ENCODE assay signal across 21 cellular contexts in genomic region chr3:128360243-128360642, GRCh38.
A peak's percentile ranks its signal among the peaks of the same experiment; 100 is the strongest.
DNase-seq lines count a peak whose midpoint lies in the region; ATAC-seq, FAIRE-seq and TF ChIP-seq lines count a peak whose summit lies in the region.
"Had no signal": no experiment of that assay in that cellular context is flagged by ENCODE, and none has a peak within 500 bp of the region (broad histone marks: within the 10 kb centered on the region; RNA-seq: fewer than 3 reads in every experiment).

No MANE protein-coding gene starts in this region.

- H3K4me1 Mint-ChIP-seq in mesothelial cell of epicardium: peaks cover 54% of the 10 kb centered on the region
- no peaks in the 10 kb centered on the region for H3K4me1 Mint-ChIP-seq in natural killer cell treated with Interleukin-12 subunit alpha and Interleukin-12 subunit beta and Interleukin-15 and Interleukin-18, amount 100 ng/mL, for 72 hours (ENCODE audit: low read depth in 2 of 2)
- H3K4me1 Mint-ChIP-seq: CD14-positive monocyte had no signal

- H3K9me3 ChIP-seq in A549: no peaks in the 10 kb centered on the region

- H3K27ac Mint-ChIP-seq in mesothelial cell of epicardium: peak overlapping the region; percentile 30
- no peak overlapping the region for H3K27ac Mint-ChIP-seq in natural killer cell treated with Interleukin-12 subunit alpha and Interleukin-12 subunit beta and Interleukin-15 and Interleukin-18, amount 100 ng/mL, for 72 hours
- H3K27ac Mint-ChIP-seq: CD14-positive monocyte had no signal

- H3K4me2 ChIP-seq in A549: peak overlapping the region; percentile 52; the same call in 2 of the 3 replicates

- no peak for TF ChIP-seq RAD21 in A549 (conservative IDR thresholded peaks at IDR 0.05 in 1 of 2, IDR thresholded peaks at IDR 0.05 in 1 of 2)

- peaks cover 3% of the 10 kb centered on the region for H3K36me3 Mint-ChIP-seq in mesothelial cell of epicardium
- no peaks in the 10 kb centered on the region for H3K36me3 Mint-ChIP-seq in natural killer cell treated with Interleukin-12 subunit alpha and Interleukin-12 subunit beta and Interleukin-15 and Interleukin-18, amount 100 ng/mL, for 72 hours

- no peak for TF ChIP-seq EP300 in A549 (IDR thresholded peaks at IDR 0.05)

- DNase-seq in A549 (ENCODE audit: low read depth in 1 of 2, low spot score in 1 of 2) (no peak), HTR-8/SVneo (ENCODE audit: insufficient read length, low spot score) (peak; percentile 48), astrocyte of the spinal cord (ENCODE audit: low read depth, low spot score) (peak; percentile 9), mesothelial cell of epicardium (ENCODE audit: low spot score in 2 of 2, unreplicated experiment in 2 of 2) (no peak), NCI-H1092 (lab: John Stamatoyannopoulos, UW) (no peak)
- DNase-seq in natural killer cell treated with Interleukin-12 subunit alpha and Interleukin-12 subunit beta and Interleukin-15 and Interleukin-18, amount 100 ng/mL, for 72 hours (ENCODE audit: low spot score): no peak
- DNase-seq: MM.1S, NCI-H1048, NCI-H1436, NCI-H2029, NCI-H226, NCI-H524, NCI-H774, OCI-M1, Right ventricle myocardium superior had no signal

- TF ChIP-seq POLR2A in A549 (IDR thresholded peaks at IDR 0.05; ENCODE audit: low read length): no peak

- in situ Hi-C loops in astrocyte of the spinal cord (cut with HindIII; ENCODE audit: low sequenced_read_pairs): no loop called here

- TF ChIP-seq CTCF in A549 (IDR thresholded peaks at IDR 0.05): no peak
- no peak for TF ChIP-seq CTCF in astrocyte of the spinal cord (IDR thresholded peaks at IDR 0.05; ENCODE audit: low read depth, low read length)
- TF ChIP-seq CTCF in mesothelial cell of epicardium (IDR thresholded peaks at IDR 0.05; ENCODE audit: unreplicated experiment): no peak

- H3K27ac ChIP-seq in A549: peak overlapping the region in 1 of 2 experiments; percentile 62; a peak in 3 of 6 replicates
- H3K27ac ChIP-seq: SK-N-MC had no signal

- H3K4me1 ChIP-seq in A549: peaks cover 15% of the 10 kb centered on the region; the same call in 2 of the 3 replicates

- no peaks in the 10 kb centered on the region for H3K27me3 Mint-ChIP-seq in mesothelial cell of epicardium (ENCODE audit: low read depth)
- H3K27me3 Mint-ChIP-seq in natural killer cell treated with Interleukin-12 subunit alpha and Interleukin-12 subunit beta and Interleukin-15 and Interleukin-18, amount 100 ng/mL, for 72 hours: no peaks in the 10 kb centered on the region

- CTCF ChIA-PET in A549 (lab: Yijun Ruan, JAX): interaction anchor here (1.3 to 1.5 kb wide), 2 partner anchors 11 to 224 kb away, joined by 3 to 4 read pairs; no protein-coding TSS in a partner anchor

- H3K9me3 Mint-ChIP-seq in mesothelial cell of epicardium: no peaks in the 10 kb centered on the region
- no peaks in the 10 kb centered on the region for H3K9me3 Mint-ChIP-seq in natural killer cell treated with Interleukin-12 subunit alpha and Interleukin-12 subunit beta and Interleukin-15 and Interleukin-18, amount 100 ng/mL, for 72 hours

- H3K4me3 ChIP-seq in A549 (no peak overlapping the region), astrocyte of the spinal cord (ENCODE audit: low read depth, low read length) (no peak overlapping the region)
- H3K4me3 ChIP-seq: K562, SK-N-MC had no signal

- WGBS in A549 (ENCODE audit: missing lambda C conversion rate): 86% methylated on average over 4 of the region's 5 CpGs

- POLR2A ChIA-PET in A549 (lab: Yijun Ruan, JAX): no interaction called here

- no peak for FAIRE-seq in A549 (lab: Jason Lieb, UNC)
- FAIRE-seq in HTR-8/SVneo (lab: Jason Lieb, UNC): no peak
- FAIRE-seq: D721Med, K562 had no signal

- H3K4me3 Mint-ChIP-seq in mesothelial cell of epicardium: no peak overlapping the region
- no peak overlapping the region for H3K4me3 Mint-ChIP-seq in natural killer cell treated with Interleukin-12 subunit alpha and Interleukin-12 subunit beta and Interleukin-15 and Interleukin-18, amount 100 ng/mL, for 72 hours
- H3K4me3 Mint-ChIP-seq: CD14-positive monocyte had no signal

- ATAC-seq in A549 (peak in 1 of 2 experiments; percentile 47; a peak in 3 of 6 replicates), HG03159 (IDR thresholded peaks at IDR 0.05; ENCODE audit: unreplicated experiment) (no peak), GM18858 (IDR thresholded peaks at IDR 0.05; ENCODE audit: unreplicated experiment) (no peak)
- no peak for ATAC-seq in natural killer cell treated with Interleukin-12 subunit alpha and Interleukin-12 subunit beta and Interleukin-15 and Interleukin-18, amount 100 ng/mL, for 72 hours
- ATAC-seq: K562 had no signal

TF ChIP-seq in A549, 52 proteins besides CTCF, POLR2A, EP300 and RAD21:
- no peak for TF ChIP-seq KDM1A (IDR thresholded peaks at IDR 0.05; ENCODE audit: low read depth)
- no peak for TF ChIP-seq HOXB5 (CRISPR knock-in tag; IDR thresholded peaks at IDR 0.05)
- TF ChIP-seq EHF (CRISPR knock-in tag; IDR thresholded peaks at IDR 0.05): no peak
- TF ChIP-seq ELK1 (IDR thresholded peaks at IDR 0.05; ENCODE audit: low read depth, low read length): no peak
- TF ChIP-seq ZNF302 (CRISPR knock-in tag; IDR thresholded peaks at IDR 0.05): no peak
- no peak for TF ChIP-seq ZSCAN20 (CRISPR knock-in tag; IDR thresholded peaks at IDR 0.05)
- TF ChIP-seq FOSB (CRISPR knock-in tag; IDR thresholded peaks at IDR 0.05): no peak
- TF ChIP-seq GATA3 (IDR thresholded peaks at IDR 0.05; ENCODE audit: borderline replicate concordance): no peak
- TF ChIP-seq NR3C1 (IDR thresholded peaks at IDR 0.05): no peak
- no peak for TF ChIP-seq JUN (IDR thresholded peaks at IDR 0.05)
- no peak for TF ChIP-seq MAX (IDR thresholded peaks at IDR 0.05)
- no peak for TF ChIP-seq FOXS1 (CRISPR knock-in tag; IDR thresholded peaks at IDR 0.05)
- TF ChIP-seq SREBF2 (IDR thresholded peaks at IDR 0.05): no peak
- TF ChIP-seq, protein P1, sequence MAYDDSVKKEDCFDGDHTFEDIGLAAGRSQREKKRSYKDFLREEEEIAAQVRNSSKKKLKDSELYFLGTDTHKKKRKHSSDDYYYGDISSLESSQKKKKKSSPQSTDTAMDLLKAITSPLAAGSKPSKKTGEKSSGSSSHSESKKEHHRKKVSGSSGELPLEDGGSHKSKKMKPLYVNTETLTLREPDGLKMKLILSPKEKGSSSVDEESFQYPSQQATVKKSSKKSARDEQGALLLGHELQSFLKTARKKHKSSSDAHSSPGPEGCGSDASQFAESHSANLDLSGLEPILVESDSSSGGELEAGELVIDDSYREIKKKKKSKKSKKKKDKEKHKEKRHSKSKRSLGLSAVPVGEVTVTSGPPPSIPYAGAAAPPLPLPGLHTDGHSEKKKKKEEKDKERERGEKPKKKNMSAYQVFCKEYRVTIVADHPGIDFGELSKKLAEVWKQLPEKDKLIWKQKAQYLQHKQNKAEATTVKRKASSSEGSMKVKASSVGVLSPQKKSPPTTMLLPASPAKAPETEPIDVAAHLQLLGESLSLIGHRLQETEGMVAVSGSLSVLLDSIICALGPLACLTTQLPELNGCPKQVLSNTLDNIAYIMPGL (CRISPR knock-in tag; IDR thresholded peaks at IDR 0.05; ENCODE audit: borderline replicate concordance): no peak
- TF ChIP-seq NPAS2 (CRISPR knock-in tag; IDR thresholded peaks at IDR 0.05; ENCODE audit: borderline replicate concordance): no peak
- TF ChIP-seq CHD4 (IDR thresholded peaks at IDR 0.05; ENCODE audit: borderline replicate concordance): no peak
- no peak for TF ChIP-seq HDAC2 (IDR thresholded peaks at IDR 0.05)
- TF ChIP-seq RARB (CRISPR knock-in tag; IDR thresholded peaks at IDR 0.05): no peak
- TF ChIP-seq, protein P2, sequence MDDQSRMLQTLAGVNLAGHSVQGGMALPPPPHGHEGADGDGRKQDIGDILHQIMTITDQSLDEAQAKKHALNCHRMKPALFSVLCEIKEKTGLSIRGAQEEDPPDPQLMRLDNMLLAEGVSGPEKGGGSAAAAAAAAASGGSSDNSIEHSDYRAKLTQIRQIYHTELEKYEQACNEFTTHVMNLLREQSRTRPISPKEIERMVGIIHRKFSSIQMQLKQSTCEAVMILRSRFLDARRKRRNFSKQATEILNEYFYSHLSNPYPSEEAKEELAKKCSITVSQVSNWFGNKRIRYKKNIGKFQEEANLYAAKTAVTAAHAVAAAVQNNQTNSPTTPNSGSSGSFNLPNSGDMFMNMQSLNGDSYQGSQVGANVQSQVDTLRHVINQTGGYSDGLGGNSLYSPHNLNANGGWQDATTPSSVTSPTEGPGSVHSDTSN (IDR thresholded peaks at IDR 0.05): no peak

Comparison
In these comparisons a context has a peak if more than half of its experiments do, and no peak if none do; other contexts are left out.
1. DNase-seq: peak in HTR-8/SVneo (single experiment) and astrocyte of the spinal cord (single experiment); none in A549 (0 of 2), mesothelial cell of epicardium (0 of 2), NCI-H1092 (single experiment) and natural killer cell treated with Interleukin-12 subunit alpha and Interleukin-12 subunit beta and Interleukin-15 and Interleukin-18, amount 100 ng/mL, for 72 hours (single experiment).